ENCODE assay signal across 1 cellular context in the genomic region with DNA sequence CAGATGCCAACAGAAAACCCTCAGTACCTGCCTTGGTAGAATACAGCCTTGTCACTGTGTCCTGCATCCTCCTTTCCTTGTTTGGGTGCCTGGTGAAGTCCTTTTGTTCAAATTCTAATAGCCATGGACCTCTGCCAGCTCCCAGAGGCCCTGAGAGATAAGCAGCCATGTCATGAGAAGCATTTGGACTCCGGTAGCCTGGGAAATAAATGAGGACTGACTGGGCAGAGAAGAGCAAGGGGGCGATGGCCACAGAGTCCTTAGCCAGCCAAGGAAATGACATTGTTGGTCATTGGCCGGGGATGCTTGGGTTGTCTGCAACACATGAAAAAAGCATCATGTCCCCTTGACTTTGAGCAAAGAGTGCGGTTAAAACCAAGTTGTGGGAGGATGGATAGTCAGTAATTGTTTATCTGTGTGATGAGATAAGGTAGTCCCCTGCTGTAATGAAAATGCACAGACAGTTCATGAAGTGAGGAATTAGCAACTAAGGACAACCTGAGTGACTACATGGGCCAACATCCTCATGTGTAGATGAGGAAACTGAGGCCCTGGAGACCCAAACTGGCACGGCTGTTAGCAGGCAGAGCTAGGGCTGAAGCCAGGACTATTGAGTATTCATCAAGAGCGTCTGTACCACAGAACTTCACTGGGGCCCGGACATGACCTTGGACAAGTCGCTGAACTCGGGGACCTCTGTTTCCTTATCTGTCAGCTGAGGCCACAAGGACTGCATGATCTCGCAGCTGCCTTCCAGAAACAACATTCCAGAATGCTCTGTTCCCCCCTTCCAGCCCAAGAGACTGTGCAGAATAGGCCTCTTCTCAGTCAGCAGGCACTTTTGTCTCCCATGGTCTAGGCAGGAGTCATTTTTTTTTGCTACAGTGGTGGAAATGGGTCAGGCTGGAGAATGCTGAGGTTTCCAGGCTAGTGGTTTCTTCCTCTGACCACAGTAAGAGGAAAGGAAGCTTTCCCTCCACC.
TF ChIP-seq lines count a peak whose summit lies in the region.

No MANE protein-coding gene starts in this region.

TF ChIP-seq in H1, 55 proteins besides CTCF, POLR2A, EP300 and RAD21 (continued from another document):
- TF ChIP-seq JUN (IDR thresholded peaks at IDR 0.05; ENCODE audit: low read depth, low read length) (no peak), YY1 (IDR thresholded peaks at IDR 0.05; ENCODE audit: low read depth, low read length) (no peak)
